ENCODE assay signal across 1 cellular context in genomic region chr13:89029062-89029461, GRCh38.
TF ChIP-seq lines count a peak whose summit lies in the region.

No MANE protein-coding gene starts in this region.

TF ChIP-seq in GM12878, 131 proteins besides CTCF, POLR2A, EP300 and RAD21 (continued from another document):
- TF ChIP-seq CUX1 (IDR thresholded peaks at IDR 0.05; ENCODE audit: insufficient replicate concordance, low read depth, low read length) = no peak
- TF ChIP-seq POLR2AphosphoS2 (IDR thresholded peaks at IDR 0.05; ENCODE audit: low read depth, low read length) = no peak
- no peak for TF ChIP-seq NFIC (IDR thresholded peaks at IDR 0.05; ENCODE audit: low read depth, low read length)
- peak; percentile 37 for TF ChIP-seq SMAD1 (IDR thresholded peaks at IDR 0.05; ENCODE audit: low read depth, partially characterized antibody)
- peak; percentile 34; the same call in 1 of the 2 replicates for TF ChIP-seq MTA2 (IDR thresholded peaks at IDR 0.05; ENCODE audit: low read depth)
- no peak for TF ChIP-seq WRNIP1 (IDR thresholded peaks at IDR 0.05; ENCODE audit: borderline replicate concordance, low read depth, low read length)
- TF ChIP-seq MEF2A (IDR thresholded peaks at IDR 0.05; ENCODE audit: insufficient read depth, low read depth, low read length) = no peak
- TF ChIP-seq RCOR1 (conservative IDR thresholded peaks at IDR 0.05; ENCODE audit: low read depth, low read length) = no peak
- no peak for TF ChIP-seq USF2 (IDR thresholded peaks at IDR 0.05; ENCODE audit: borderline replicate concordance, low read depth, low read length)
- TF ChIP-seq GATAD2B (conservative IDR thresholded peaks at IDR 0.05; ENCODE audit: low read depth) = 0 out of 2 replicates have a peak, but pooled peaks have one; percentile 29
- TF ChIP-seq ZNF622 (IDR thresholded peaks at IDR 0.05) = no peak
- no peak for TF ChIP-seq RFX5 (IDR thresholded peaks at IDR 0.05; ENCODE audit: low read depth, low read length)
- peak; percentile 53 to 67; a peak in 3 of 4 replicates for TF ChIP-seq IKZF2 (IDR thresholded peaks at IDR 0.05)
- TF ChIP-seq RUNX3 (IDR thresholded peaks at IDR 0.05; ENCODE audit: low read length) = peak; percentile 14; the same call in 1 of the 2 replicates
